ENCODE assay signal across 9 cellular contexts in genomic region chr15:75069301-75069925, GRCh38. TPM values are rescaled to one million over a fixed set of nuclear protein-coding genes. Genes with fewer than 3 reads are reported as not detected.
A peak's percentile ranks its signal among the peaks of the same experiment; 100 is the strongest.
DNase-seq lines count a peak whose midpoint lies in the region; ATAC-seq and TF ChIP-seq lines count a peak whose summit lies in the region.
"Had no signal": no experiment of that assay in that cellular context is flagged by ENCODE, and none has a peak within 500 bp of the region (broad histone marks: within the 10 kb centered on the region; RNA-seq: fewer than 3 reads in every experiment).

No MANE protein-coding gene starts in this region.

- peak; percentile 72 for DNase-seq in activated CD4-positive, alpha-beta T cell treated with anti-CD3 and anti-CD28 coated beads, Interleukin-2, amount 10 ng/mL, durations not matched to agents 24 days and 14 days
- no peak for DNase-seq in activated CD4-positive, alpha-beta T cell treated with anti-CD3 and anti-CD28 coated beads for 48 hours
- DNase-seq in NB4 (ENCODE audit: low read depth): peak; percentile 68
- peak; percentile 23 for DNase-seq in stimulated activated CD8-positive, alpha-beta memory T cell treated with anti-CD3 and anti-CD28 coated beads, Interleukin-4, amount 100 ng/mL, for 48 hours
- DNase-seq in effector CD4-positive, alpha-beta T cell: no peak
- DNase-seq in posterior cingulate gyrus: no peak
- DNase-seq in NCI-H2171 treated with DMSO at 0.1 percent for 48 hours (lab: John Stamatoyannopoulos, UW): no peak

- ATAC-seq in HG02678 (IDR thresholded peaks at IDR 0.05; ENCODE audit: unreplicated experiment): peak; percentile 82

- TF ChIP-seq CTCF in NB4 (IDR thresholded peaks at IDR 0.05; ENCODE audit: low read depth, low read length): no peak

- H3K36me3 Mint-ChIP-seq in activated CD4-positive, alpha-beta T cell treated with anti-CD3 and anti-CD28 coated beads, Interleukin-2, amount 10 ng/mL, durations not matched to agents 24 days and 14 days (ENCODE audit: low read depth): peaks cover 29% of the 10 kb centered on the region

- H3K4me3 ChIP-seq in NB4 (ENCODE audit: low read depth, low read length): no peak overlapping the region

- intact Hi-C loops in activated CD4-positive, alpha-beta T cell treated with anti-CD3 and anti-CD28 coated beads, Interleukin-2, amount 10 ng/mL, durations not matched to agents 24 days and 14 days (cut with micrococcal nuclease): no loop called here
- intact Hi-C loops in posterior cingulate gyrus (cut with DNase I): no loop called here

- peaks cover 69% of the 10 kb centered on the region for H3K4me1 Mint-ChIP-seq in activated CD4-positive, alpha-beta T cell treated with anti-CD3 and anti-CD28 coated beads, Interleukin-2, amount 10 ng/mL, durations not matched to agents 24 days and 14 days

- H3K27ac Mint-ChIP-seq in activated CD4-positive, alpha-beta T cell treated with anti-CD3 and anti-CD28 coated beads, Interleukin-2, amount 10 ng/mL, durations not matched to agents 24 days and 14 days: peak overlapping the region; percentile 74
- H3K27ac Mint-ChIP-seq: activated naive CD4-positive, alpha-beta T cell treated with anti-CD3 and anti-CD28 coated beads, Interleukin-2, amount 50 U/mL, for 24 hours had no signal

- peak overlapping the region; percentile 31 for H3K4me3 Mint-ChIP-seq in activated CD4-positive, alpha-beta T cell treated with anti-CD3 and anti-CD28 coated beads, Interleukin-2, amount 10 ng/mL, durations not matched to agents 24 days and 14 days
- H3K4me3 Mint-ChIP-seq: activated naive CD4-positive, alpha-beta T cell treated with anti-CD3 and anti-CD28 coated beads, Interleukin-2, amount 50 U/mL, for 24 hours had no signal

- no peak for TF ChIP-seq POLR2A in NB4 (IDR thresholded peaks at IDR 0.05; ENCODE audit: extremely low read depth, insufficient read length)

- H3K27me3 Mint-ChIP-seq in activated CD4-positive, alpha-beta T cell treated with anti-CD3 and anti-CD28 coated beads, Interleukin-2, amount 10 ng/mL, durations not matched to agents 24 days and 14 days: no peaks in the 10 kb centered on the region

- H3K9me3 Mint-ChIP-seq in activated CD4-positive, alpha-beta T cell treated with anti-CD3 and anti-CD28 coated beads, Interleukin-2, amount 10 ng/mL, durations not matched to agents 24 days and 14 days: peaks cover 6% of the 10 kb centered on the region
- H3K9me3 Mint-ChIP-seq: activated naive CD4-positive, alpha-beta T cell treated with anti-CD3 and anti-CD28 coated beads, Interleukin-2, amount 50 U/mL, for 24 hours had no signal

RNA-seq across cellular contexts. Expression of gene PPCDC, which starts 46.0 kb away (rescaled TPM):
- 21.4 and 24.5 TPM in 2 replicates for total RNA-seq in activated CD4-positive, alpha-beta T cell treated with anti-CD3 and anti-CD28 coated beads, Interleukin-2, amount 10 ng/mL, durations not matched to agents 24 days and 14 days

Comparison
In these comparisons a context has a peak if more than half of its experiments do, and no peak if none do; other contexts are left out.
1. DNase-seq: peak in activated CD4-positive, alpha-beta T cell treated with anti-CD3 and anti-CD28 coated beads, Interleukin-2, amount 10 ng/mL, durations not matched to agents 24 days and 14 days (single experiment), NB4 (single experiment) and stimulated activated CD8-positive, alpha-beta memory T cell treated with anti-CD3 and anti-CD28 coated beads, Interleukin-4, amount 100 ng/mL, for 48 hours (single experiment); none in activated CD4-positive, alpha-beta T cell treated with anti-CD3 and anti-CD28 coated beads for 48 hours (single experiment), effector CD4-positive, alpha-beta T cell (single experiment), posterior cingulate gyrus (0 of 10) and NCI-H2171 treated with DMSO at 0.1 percent for 48 hours (single experiment).